Comparison of ENCODE assay signal across 9 cellular contexts in the genomic region with DNA sequence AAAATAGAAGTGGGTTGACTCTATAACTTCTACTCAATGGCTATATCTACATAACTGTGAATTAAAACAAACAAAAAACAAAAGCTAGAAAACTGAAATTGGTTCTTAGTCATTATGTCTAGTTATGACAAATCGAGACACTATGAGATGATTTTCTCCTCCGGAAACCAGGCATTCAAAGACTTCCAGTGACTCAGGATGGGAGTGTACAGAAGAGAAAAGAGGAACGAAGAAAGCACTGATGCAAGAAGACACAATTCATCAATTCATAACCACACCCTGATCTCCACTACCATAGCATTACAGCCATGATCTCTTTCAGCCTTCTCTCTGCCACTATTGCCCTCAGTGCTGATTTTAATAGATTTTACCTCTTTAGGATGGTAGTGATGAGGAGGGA.
DNase-seq lines count a peak whose midpoint lies in the region; ATAC-seq and TF ChIP-seq lines count a peak whose summit lies in the region.
"Had no signal": no experiment of that assay in that cellular context is flagged by ENCODE, and none has a peak within 500 bp of the region (broad histone marks: within the 10 kb centered on the region; RNA-seq: fewer than 3 reads in every experiment).

No MANE protein-coding gene starts in this region.

- H3K27me3 ChIP-seq in BLaER1 (no peaks in the 10 kb centered on the region), mammary epithelial cell (ENCODE audit: insufficient read depth, low read length) (no peaks in the 10 kb centered on the region), right atrium auricular region (no peaks in the 10 kb centered on the region), neuronal stem cell (ENCODE audit: control insufficient read depth in 3 of 3, insufficient read depth in 3 of 3, low read depth in 1 of 3, low read length in 3 of 3) (no peaks in the 10 kb centered on the region)
- no peaks in the 10 kb centered on the region for H3K27me3 ChIP-seq in effector memory CD4-positive, alpha-beta T cell (replicated peaks; ENCODE audit: control insufficient read depth, insufficient read depth, low read length, poor library complexity, severe bottlenecking)
- H3K27me3 ChIP-seq: gastrocnemius medialis had no signal

- H3K18ac ChIP-seq in neuronal stem cell (ENCODE audit: low read length) = no peak overlapping the region

- H3K36me3 ChIP-seq in BLaER1 (no peaks in the 10 kb centered on the region), mammary epithelial cell (ENCODE audit: insufficient read depth, low read length) (no peaks in the 10 kb centered on the region), right atrium auricular region (no peaks in the 10 kb centered on the region), neuronal stem cell (replicated peaks in 1 of 2; ENCODE audit: control insufficient read depth in 2 of 2, insufficient read depth in 2 of 2, low read length in 2 of 2) (no peaks in the 10 kb centered on the region)
- no peaks in the 10 kb centered on the region for H3K36me3 ChIP-seq in effector memory CD4-positive, alpha-beta T cell (ENCODE audit: control insufficient read depth, insufficient read depth, low read length)
- H3K36me3 ChIP-seq: gastrocnemius medialis had no signal

- dilution Hi-C loops in mammary epithelial cell (cut with HindIII; ENCODE audit: low sequenced_read_pairs) = no loop called here

- H3K9me3 ChIP-seq in BLaER1 (peaks cover 82% of the 10 kb centered on the region), mammary epithelial cell (replicated peaks; ENCODE audit: insufficient read depth, low read length) (peaks cover 9% of the 10 kb centered on the region), right atrium auricular region (peaks cover 0 to 13% of the 10 kb centered on the region in 2 donors), neuronal stem cell (replicated peaks in 1 of 2; ENCODE audit: control insufficient read depth in 2 of 2, insufficient read depth in 1 of 2, low read depth in 1 of 2, low read length in 2 of 2) (no peaks in the 10 kb centered on the region)
- no peaks in the 10 kb centered on the region for H3K9me3 ChIP-seq in effector memory CD4-positive, alpha-beta T cell (ENCODE audit: control insufficient read depth, low read length)
- H3K9me3 ChIP-seq: gastrocnemius medialis had no signal

- TF ChIP-seq CTCF in mammary epithelial cell (conservative IDR thresholded peaks at IDR 0.05 in 1 of 2, IDR thresholded peaks at IDR 0.05 in 1 of 2; ENCODE audit: extremely low read depth in 1 of 2, insufficient read depth in 1 of 2, low read depth in 1 of 2, low read length in 2 of 2) (no peak), right atrium auricular region (IDR thresholded peaks at IDR 0.05) (no peak)

- CTCF ChIA-PET in mammary epithelial cell (lab: Charles Lee; ENCODE audit: low non-redundant PET) = no interaction called here

- ATAC-seq in GM21381 (IDR thresholded peaks at IDR 0.05; ENCODE audit: unreplicated experiment) (peak; percentile 99), HG03457 (IDR thresholded peaks at IDR 0.05; ENCODE audit: unreplicated experiment) (peak; percentile 99)
- ATAC-seq: gastrocnemius medialis had no signal

- in situ Hi-C loops in mammary epithelial cell (cut with MboI; ENCODE audit: low sequenced_read_pairs in 2 of 2) = no loop called here

- H3K79me1 ChIP-seq in neuronal stem cell (ENCODE audit: low read depth, low read length) = no peaks in the 10 kb centered on the region

- 29% methylated on average over 3 of the region's 3 CpGs for WGBS in mammary epithelial cell (ENCODE audit: low coverage, missing lambda C conversion rate)
- WGBS in neuronal stem cell (ENCODE audit: extremely low coverage in 2 of 2, insufficient read length in 2 of 2, insufficient replicate concordance in 1 of 2), 2 donors = no CpG with 5 or more reads among the region's 3 CpGs

- no peak overlapping the region for H2BK120ac ChIP-seq in neuronal stem cell (ENCODE audit: low read depth, low read length)

- no peak overlapping the region for H3K14ac ChIP-seq in neuronal stem cell (ENCODE audit: low read length)

- no TSS peak for BruUV-seq in mammary epithelial cell (replicated peaks; lab: Mats Ljungman, UMichigan)

- H4K8ac ChIP-seq in neuronal stem cell (ENCODE audit: low read depth, low read length) = no peak overlapping the region

- no peaks in the 10 kb centered on the region for H3K79me2 ChIP-seq in mammary epithelial cell (ENCODE audit: insufficient read depth, low read length)

- H2AFZ ChIP-seq in mammary epithelial cell (ENCODE audit: low read depth, low read length) = no peak overlapping the region
- H2AFZ ChIP-seq in neuronal stem cell (ENCODE audit: low read length) = no peak overlapping the region

- no peaks in the 10 kb centered on the region for H4K20me1 ChIP-seq in BLaER1
- H4K20me1 ChIP-seq in mammary epithelial cell (ENCODE audit: insufficient read depth, low read length) = no peaks in the 10 kb centered on the region

- H2BK5ac ChIP-seq in neuronal stem cell (ENCODE audit: low read length) = no peak overlapping the region

- H3K27ac ChIP-seq in BLaER1 (peak overlapping the region; percentile 37; the same call in 1 of the 2 replicates), mammary epithelial cell (ENCODE audit: insufficient read depth, low read depth, low read length) (peak overlapping the region; percentile 95), right atrium auricular region (no peak overlapping the region), neuronal stem cell (replicated peaks; ENCODE audit: low read length) (no peak overlapping the region)
- no peak overlapping the region for H3K27ac ChIP-seq in effector memory CD4-positive, alpha-beta T cell (ENCODE audit: insufficient read depth, low read length, poor library complexity, severe bottlenecking)
- H3K27ac ChIP-seq: gastrocnemius medialis had no signal

- H3K4me1 ChIP-seq in BLaER1 = peaks cover 23% of the 10 kb centered on the region
- H3K4me1 ChIP-seq in mammary epithelial cell (ENCODE audit: insufficient read depth, low read length) = peaks cover 14% of the 10 kb centered on the region
- no peaks in the 10 kb centered on the region for H3K4me1 ChIP-seq in right atrium auricular region
- H3K4me1 ChIP-seq in neuronal stem cell (ENCODE audit: control insufficient read depth in 2 of 2, insufficient read depth in 1 of 2, low read depth in 1 of 2, low read length in 2 of 2) = no peaks in the 10 kb centered on the region
- H3K4me1 ChIP-seq in effector memory CD4-positive, alpha-beta T cell (ENCODE audit: control insufficient read depth, insufficient read depth, low read length, poor library complexity, severe bottlenecking) = no peaks in the 10 kb centered on the region
- H3K4me1 ChIP-seq: gastrocnemius medialis had no signal

- no peak overlapping the region for H2AK5ac ChIP-seq in neuronal stem cell (ENCODE audit: low read depth, low read length)

- intact Hi-C loops in mammary epithelial cell (cut with micrococcal nuclease) = loop anchor here (2.0 to 10.0 kb wide), 3 partner anchors 128 to 392 kb away; no protein-coding TSS in a partner anchor

- no peak overlapping the region for H3K23ac ChIP-seq in neuronal stem cell (ENCODE audit: low read depth, low read length, poor library complexity)

- H2BK15ac ChIP-seq in neuronal stem cell (ENCODE audit: low read length) = no peak overlapping the region

- H3K4me2 ChIP-seq in BLaER1 = peak overlapping the region; percentile 46
- peak overlapping the region; percentile 15 for H3K4me2 ChIP-seq in mammary epithelial cell (ENCODE audit: insufficient read depth, low read depth, low read length)
- H3K4me2 ChIP-seq in neuronal stem cell (ENCODE audit: insufficient read depth, low read length, poor library complexity, severe bottlenecking) = no peak overlapping the region

- DNase-seq in mammary epithelial cell (peak; percentile 93), right atrium auricular region (ENCODE audit: low spot score) (no peak), neuronal stem cell (ENCODE audit: low spot score) (no peak), medulla oblongata (ENCODE audit: extremely low spot score) (no peak)
- no peak for DNase-seq in effector memory CD4-positive, alpha-beta T cell
- DNase-seq: gastrocnemius medialis had no signal

- H3K4me3 ChIP-seq in BLaER1 (no peak overlapping the region), mammary epithelial cell (replicated peaks in 1 of 3; ENCODE audit: insufficient read depth in 1 of 3, low read depth in 2 of 3, low read length in 3 of 3) (no peak overlapping the region), right atrium auricular region (no peak overlapping the region), neuronal stem cell (ENCODE audit: low read length in 2 of 2) (no peak overlapping the region)
- no peak overlapping the region for H3K4me3 ChIP-seq in effector memory CD4-positive, alpha-beta T cell (ENCODE audit: insufficient read depth, low read depth, low read length, poor library complexity, severe bottlenecking)
- H3K4me3 ChIP-seq: gastrocnemius medialis had no signal

- no peak overlapping the region for H3K4ac ChIP-seq in neuronal stem cell (ENCODE audit: low read length)

- no peak overlapping the region for H4K91ac ChIP-seq in neuronal stem cell (ENCODE audit: low read depth, low read length, poor library complexity)

- no peak overlapping the region for H2BK12ac ChIP-seq in neuronal stem cell (ENCODE audit: low read length)

- H3K9ac ChIP-seq in BLaER1 = no peak overlapping the region
- no peak overlapping the region for H3K9ac ChIP-seq in mammary epithelial cell (ENCODE audit: insufficient read depth, low read length)
- H3K9ac ChIP-seq in neuronal stem cell (ENCODE audit: low read depth, low read length, poor library complexity) = no peak overlapping the region

Comparison
In these comparisons a context has a peak if more than half of its experiments do, and no peak if none do; other contexts are left out.
1. H3K27ac ChIP-seq: peak in BLaER1 (single experiment) and mammary epithelial cell (single experiment); none in right atrium auricular region (0 of 2), neuronal stem cell (single experiment) and effector memory CD4-positive, alpha-beta T cell (single experiment).